Comparison of ENCODE assay signal across 8 cellular contexts in genomic region chr2:47038656-47039501, GRCh38.
DNase-seq lines count a peak whose midpoint lies in the region; ATAC-seq and TF ChIP-seq lines count a peak whose summit lies in the region.

No MANE protein-coding gene starts in this region.

- peaks cover 7% of the 10 kb centered on the region for H3K36me3 ChIP-seq in neutrophil

- H3K4me1 Mint-ChIP-seq in Calu3 (ENCODE audit: low read depth, unreplicated experiment) (peaks cover 75% of the 10 kb centered on the region), H9 (peaks cover 37 to 48% of the 10 kb centered on the region in 2 experiments)
- peaks cover 8% of the 10 kb centered on the region for H3K4me1 Mint-ChIP-seq in activated naive CD4-positive, alpha-beta T cell treated with anti-CD3 and anti-CD28 coated beads for 36 hours (ENCODE audit: low read depth)

- H2BK15ac ChIP-seq in H9 (ENCODE audit: low read depth, low read length) = no peak overlapping the region

- no peaks in the 10 kb centered on the region for H3K79me2 ChIP-seq in H9 (ENCODE audit: insufficient read depth, low read length)

- H3K36me3 Mint-ChIP-seq in Calu3 (ENCODE audit: insufficient read depth, unreplicated experiment) (peaks cover 50% of the 10 kb centered on the region), H9 (ENCODE audit: insufficient read depth in 1 of 3, low read depth in 3 of 3) (no peaks in the 10 kb centered on the region; a peak in 2 of 7 replicates)
- peaks cover 10% of the 10 kb centered on the region for H3K36me3 Mint-ChIP-seq in activated naive CD4-positive, alpha-beta T cell treated with anti-CD3 and anti-CD28 coated beads for 36 hours (ENCODE audit: low read depth)

- H3K4ac ChIP-seq in H9 (ENCODE audit: low read depth, low read length) = no peak overlapping the region

- ATAC-seq in HG02763 (IDR thresholded peaks at IDR 0.05; ENCODE audit: unreplicated experiment) = peak; percentile 66

- BruUV-seq in Calu3 (replicated peaks; lab: Mats Ljungman, UMichigan) = no TSS peak

- H3K79me1 ChIP-seq in H9 (ENCODE audit: insufficient read depth, low read depth, low read length, poor library complexity, severe bottlenecking) = no peaks in the 10 kb centered on the region

- H3K4me2 ChIP-seq in H9 (ENCODE audit: insufficient read depth, insufficient read length, low read length) = no peak overlapping the region

- no peak overlapping the region for H4K8ac ChIP-seq in H9 (replicated peaks; ENCODE audit: insufficient read length, low read depth, low read length)

- no peak overlapping the region for H3K4me3 ChIP-seq in neutrophil (ENCODE audit: low read depth in 1 of 2, low read length in 1 of 2)

- no peak overlapping the region for H2BK20ac ChIP-seq in H9 (ENCODE audit: low read depth, low read length, poor library complexity, severe bottlenecking)

- H2BK5ac ChIP-seq in H9 (ENCODE audit: insufficient read length, low read length) = no peak overlapping the region

- intact Hi-C loops in Calu3 (cut with micrococcal nuclease; ENCODE audit: unreplicated experiment) = no loop called here
- intact Hi-C loops in activated naive CD4-positive, alpha-beta T cell treated with anti-CD3 and anti-CD28 coated beads for 36 hours (cut with micrococcal nuclease) = no loop called here

- H4K20me1 ChIP-seq in H9 (ENCODE audit: control insufficient read depth, insufficient read depth, insufficient read length) = no peaks in the 10 kb centered on the region

- H3K4me3 Mint-ChIP-seq in Calu3 (ENCODE audit: low read depth, unreplicated experiment) = no peak overlapping the region
- no peak overlapping the region for H3K4me3 Mint-ChIP-seq in activated naive CD4-positive, alpha-beta T cell treated with anti-CD3 and anti-CD28 coated beads for 36 hours
- no peak overlapping the region for H3K4me3 Mint-ChIP-seq in H9

- no peaks in the 10 kb centered on the region for H3K9me3 ChIP-seq in neutrophil
- H3K9me3 ChIP-seq in H9 (ENCODE audit: control insufficient read depth, low read depth, low read length) = no peaks in the 10 kb centered on the region

- no peak overlapping the region for H3K23ac ChIP-seq in H9 (ENCODE audit: insufficient read length, low read depth, low read length)

- no peaks in the 10 kb centered on the region for H3K23me2 ChIP-seq in H9 (ENCODE audit: insufficient read length, low read depth, low read length, poor library complexity, severe bottlenecking)

- no peaks in the 10 kb centered on the region for H3K9me3 Mint-ChIP-seq in Calu3 (ENCODE audit: low read depth, unreplicated experiment)
- H3K9me3 Mint-ChIP-seq in activated naive CD4-positive, alpha-beta T cell treated with anti-CD3 and anti-CD28 coated beads for 36 hours = no peaks in the 10 kb centered on the region
- H3K9me3 Mint-ChIP-seq in H9 = no peaks in the 10 kb centered on the region

- H3K9ac ChIP-seq in H9 (ENCODE audit: extremely low read depth, insufficient read length, low read length) = no peak overlapping the region

- no CpG with 5 or more reads among the region's 9 CpGs for WGBS in H9 (ENCODE audit: extremely low coverage, insufficient read length, low lambda C conversion rate)

- TF ChIP-seq CTCF in Calu3 (IDR thresholded peaks at IDR 0.05; ENCODE audit: unreplicated experiment) = no peak
- TF ChIP-seq CTCF in neutrophil (IDR thresholded peaks at IDR 0.05) = no peak
- TF ChIP-seq CTCF in H9 (conservative IDR thresholded peaks at IDR 0.05) = no peak

- no peak overlapping the region for H3K56ac ChIP-seq in H9 (ENCODE audit: insufficient read length, low read depth, low read length)

- H3K27ac Mint-ChIP-seq in Calu3 (ENCODE audit: unreplicated experiment) (peak overlapping the region; percentile 7), H9 (no peak overlapping the region; a peak in 1 of 7 replicates)
- H3K27ac Mint-ChIP-seq in activated naive CD4-positive, alpha-beta T cell treated with anti-CD3 and anti-CD28 coated beads for 36 hours = peak overlapping the region; percentile 83

- H3K27me3 Mint-ChIP-seq in Calu3 (ENCODE audit: unreplicated experiment) (no peaks in the 10 kb centered on the region), H9 (ENCODE audit: low read depth) (no peaks in the 10 kb centered on the region)
- H3K27me3 Mint-ChIP-seq in activated naive CD4-positive, alpha-beta T cell treated with anti-CD3 and anti-CD28 coated beads for 36 hours (ENCODE audit: low read depth) = no peaks in the 10 kb centered on the region

- H2AK5ac ChIP-seq in H9 (ENCODE audit: insufficient read length, low read length) = no peak overlapping the region

- H4K91ac ChIP-seq in H9 (ENCODE audit: insufficient read length, low read depth, low read length) = no peak overlapping the region

- H3K27ac ChIP-seq in neutrophil (peak overlapping the region; percentile 16), H9 (ENCODE audit: insufficient read length, low read depth, low read length) (no peak overlapping the region)

- CTCF ChIA-PET in Calu3 (lab: Charles Lee) = interaction anchor here (0.6 kb wide), 1 partner anchor 71 kb away, joined by 5 read pairs; no protein-coding TSS in a partner anchor
- CTCF ChIA-PET in activated naive CD4-positive, alpha-beta T cell treated with anti-CD3 and anti-CD28 coated beads for 36 hours (lab: Charles Lee) = interaction anchor here (0.8 kb wide), 1 partner anchor 281 kb away, joined by 3 read pairs; no protein-coding TSS in a partner anchor

- H3K27me3 ChIP-seq in neutrophil (no peaks in the 10 kb centered on the region), H9 (ENCODE audit: insufficient read depth, low read length) (no peaks in the 10 kb centered on the region)

- no peak overlapping the region for H2AFZ ChIP-seq in H9 (ENCODE audit: low read length)

- DNase-seq in Calu3 (no peak), SHP77 (lab: John Stamatoyannopoulos, UW) (no peak), GM03348 (ENCODE audit: low spot score) (no peak), H9 (no peak), NCI-H2227 treated with DMSO at 0.1 percent for 48 hours (lab: John Stamatoyannopoulos, UW) (no peak)
- peak; percentile 57 for DNase-seq in activated naive CD4-positive, alpha-beta T cell treated with anti-CD3 and anti-CD28 coated beads for 36 hours

- no peak overlapping the region for H2BK120ac ChIP-seq in H9 (ENCODE audit: low read depth, low read length, poor library complexity, severe bottlenecking)

- no peak overlapping the region for H3K14ac ChIP-seq in H9 (ENCODE audit: insufficient read depth, low read length)

- no peak overlapping the region for H3T11ph ChIP-seq in H9 (ENCODE audit: low read length)

- no peak overlapping the region for H2BK12ac ChIP-seq in H9 (ENCODE audit: insufficient read length, low read depth, low read length)

- no peak overlapping the region for H3K18ac ChIP-seq in H9 (ENCODE audit: insufficient read length, low read depth, low read length)

- H3K4me1 ChIP-seq in neutrophil (ENCODE audit: control insufficient read depth in 1 of 2, insufficient read depth in 1 of 2, low read depth in 1 of 2, low read length in 1 of 2) (peaks cover 24% of the 10 kb centered on the region in 2 experiments), H9 (ENCODE audit: insufficient read depth, low read length) (peaks cover 11% of the 10 kb centered on the region; the same call in 1 of the 2 replicates)

- H4K5ac ChIP-seq in H9 (ENCODE audit: insufficient read length, low read depth, low read length) = no peak overlapping the region

Comparison
In these comparisons a context has a peak if more than half of its experiments do, and no peak if none do; other contexts are left out.
1. H3K27ac Mint-ChIP-seq: peak in Calu3 (single experiment) and activated naive CD4-positive, alpha-beta T cell treated with anti-CD3 and anti-CD28 coated beads for 36 hours (single experiment); none in H9 (0 of 3).